ENCODE assay signal across 9 cellular contexts in genomic region chr12:116598341-116599284, GRCh38. TPM values are rescaled to one million over a fixed set of nuclear protein-coding genes. Genes with fewer than 3 reads are reported as not detected.
DNase-seq lines count a peak whose midpoint lies in the region; ATAC-seq and TF ChIP-seq lines count a peak whose summit lies in the region.
"Had no signal": no experiment of that assay in that cellular context is flagged by ENCODE, and none has a peak within 500 bp of the region (broad histone marks: within the 10 kb centered on the region; RNA-seq: fewer than 3 reads in every experiment).

No MANE protein-coding gene starts in this region.

- H3K4me1 ChIP-seq in thoracic aorta (ENCODE audit: control insufficient read depth in 1 of 2, low read depth in 2 of 2), result peaks cover 6 to 40% of the 10 kb centered on the region in 2 donors

- H3K36me3 Mint-ChIP-seq in mesothelial cell of epicardium, result no peaks in the 10 kb centered on the region
- H3K36me3 Mint-ChIP-seq: activated naive CD4-positive, alpha-beta T cell treated with anti-CD3 and anti-CD28 coated beads, Interleukin-2, amount 50 U/mL, for 24 hours had no signal

- H3K4me1 Mint-ChIP-seq in mesothelial cell of epicardium, result peaks cover 32% of the 10 kb centered on the region

- no peaks in the 10 kb centered on the region for H3K9me3 Mint-ChIP-seq in mesothelial cell of epicardium
- H3K9me3 Mint-ChIP-seq: activated naive CD4-positive, alpha-beta T cell treated with anti-CD3 and anti-CD28 coated beads, Interleukin-2, amount 50 U/mL, for 24 hours had no signal

- H3K27ac Mint-ChIP-seq in mesothelial cell of epicardium, result peak overlapping the region; percentile 28
- H3K27ac Mint-ChIP-seq: activated naive CD4-positive, alpha-beta T cell treated with anti-CD3 and anti-CD28 coated beads, Interleukin-2, amount 50 U/mL, for 24 hours had no signal

- no peaks in the 10 kb centered on the region for H3K9me3 ChIP-seq in KOPT-K1 (ENCODE audit: insufficient read depth, low read length, poor library complexity, severe bottlenecking)
- no peaks in the 10 kb centered on the region for H3K9me3 ChIP-seq in thoracic aorta

- H3K4me3 ChIP-seq in thoracic aorta, result peak overlapping the region; percentile 67

- H3K27ac ChIP-seq in KOPT-K1 (ENCODE audit: low read depth, low read length, poor library complexity, severe bottlenecking) (peak overlapping the region; percentile 64), cingulate gyrus (ENCODE audit: low read depth, low read length) (peak overlapping the region; percentile 47), thoracic aorta (peak overlapping the region; percentile 59 to 84)

- H3K27me3 Mint-ChIP-seq in mesothelial cell of epicardium (ENCODE audit: low read depth), result no peaks in the 10 kb centered on the region
- H3K27me3 Mint-ChIP-seq: activated naive CD4-positive, alpha-beta T cell treated with anti-CD3 and anti-CD28 coated beads, Interleukin-2, amount 50 U/mL, for 24 hours had no signal

- H3K36me3 ChIP-seq in KOPT-K1 (ENCODE audit: insufficient read depth, low read length) (no peaks in the 10 kb centered on the region), thoracic aorta (no peaks in the 10 kb centered on the region)

- H3K4me3 Mint-ChIP-seq in mesothelial cell of epicardium, result peak overlapping the region; percentile 55
- H3K4me3 Mint-ChIP-seq: activated naive CD4-positive, alpha-beta T cell treated with anti-CD3 and anti-CD28 coated beads, Interleukin-2, amount 50 U/mL, for 24 hours had no signal

- DNase-seq in mesothelial cell of epicardium (ENCODE audit: low spot score in 2 of 2, unreplicated experiment in 2 of 2) (no peak), thoracic aorta (ENCODE audit: low spot score) (no peak), NCI-H2196 treated with DMSO at 0.1 percent for 48 hours (lab: John Stamatoyannopoulos, UW; ENCODE audit: unreplicated experiment) (no peak), GM20000 (ENCODE audit: low spot score) (no peak)
- DNase-seq in stimulated activated CD4-positive, alpha-beta T cell treated with anti-CD3 and anti-CD28 coated beads, Interleukin-2, amount 100 ng/mL, for 48 hours, result no peak

- no peak for TF ChIP-seq CTCF in mesothelial cell of epicardium (IDR thresholded peaks at IDR 0.05; ENCODE audit: unreplicated experiment)
- no peak for TF ChIP-seq CTCF in thoracic aorta (IDR thresholded peaks at IDR 0.05)
- TF ChIP-seq CTCF in GM20000 (IDR thresholded peaks at IDR 0.05; ENCODE audit: extremely low read depth, missing control alignments), result no peak

- ATAC-seq in thoracic aorta (ENCODE audit: insufficient number of reproducible peaks, low FRiP score, low read depth), result no peak
- ATAC-seq in GM18873 (IDR thresholded peaks at IDR 0.05; ENCODE audit: low FRiP score, unreplicated experiment), result no peak

- no peaks in the 10 kb centered on the region for H3K27me3 ChIP-seq in thoracic aorta (replicated peaks; ENCODE audit: insufficient read depth)

RNA-seq across cellular contexts. Expression of gene MAP1LC3B2, which starts 39.4 kb away (rescaled TPM):
- total RNA-seq in mesothelial cell of epicardium (4.5 to 7.1 TPM (median 5.4 TPM) in 3 replicates), thoracic aorta (1 to 10 TPM in 1 of 2 donors, not detected in 1; 1.5 TPM)
